8 cellular contexts compared by ENCODE assay signal in genomic region chr22:22030493-22031182, GRCh38. TPM values are rescaled to one million over a fixed set of nuclear protein-coding genes. Genes with fewer than 3 reads are reported as not detected.
DNase-seq lines count a peak whose midpoint lies in the region; ATAC-seq, FAIRE-seq and TF ChIP-seq lines count a peak whose summit lies in the region.

No MANE protein-coding gene starts in this region.

- H3K36me3 ChIP-seq in skeletal muscle tissue (ENCODE audit: control insufficient read depth in 3 of 3, insufficient read depth in 3 of 3, low read length in 3 of 3) = no peaks in the 10 kb centered on the region

- peak; percentile 60 for TF ChIP-seq CTCF in AG04450 (IDR thresholded peaks at IDR 0.05; ENCODE audit: low read depth, low read length)

- no peak for FAIRE-seq in RCC 7860 (lab: Jason Lieb, UNC)

- H3K4me3 ChIP-seq in AG04450 (ENCODE audit: low read depth, low read length) (no peak overlapping the region), skeletal muscle tissue (ENCODE audit: low read length in 3 of 3) (no peak overlapping the region)

- no peak for DNase-seq in AG04450 (ENCODE audit: low read depth, low spot score)
- peak; percentile 20 for DNase-seq in dermis blood vessel endothelial cell
- no peak for DNase-seq in SW 1271 (lab: John Stamatoyannopoulos, UW)
- DNase-seq in stimulated activated CD4-positive, alpha-beta T cell treated with anti-CD3 and anti-CD28 coated beads, Interleukin-4, amount 100 ng/mL, for 4 hours = no peak
- DNase-seq in RCC 7860 (ENCODE audit: low spot score) = no peak

- ATAC-seq in GM18907 (IDR thresholded peaks at IDR 0.05; ENCODE audit: unreplicated experiment) (peak; percentile 48), HG03439 (IDR thresholded peaks at IDR 0.05; ENCODE audit: unreplicated experiment) (peak; percentile 52)

- peaks cover 2 to 9% (median 7%) of the 10 kb centered on the region in 3 donors for H3K4me1 ChIP-seq in skeletal muscle tissue (ENCODE audit: control insufficient read depth in 3 of 3, insufficient read depth in 3 of 3, low read length in 3 of 3)

- H3K27ac ChIP-seq in AG04450 (ENCODE audit: low read depth, low read length) = no peak overlapping the region
- H3K27ac ChIP-seq in skeletal muscle tissue (ENCODE audit: low read depth, low read length) = peak overlapping the region; percentile 30

- CTCF ChIA-PET in AG04450 (lab: Charles Lee) = interaction anchor here (0.6 to 3.2 kb wide), 11 partner anchors 9 to 205 kb away, joined by 3 to 9 read pairs (median 4); no protein-coding TSS in a partner anchor

- H3K27me3 ChIP-seq in AG04450 (ENCODE audit: control insufficient read depth, insufficient read depth, low read length) (peaks cover 9% of the 10 kb centered on the region), skeletal muscle tissue (ENCODE audit: control insufficient read depth in 3 of 3, insufficient read depth in 3 of 3, low read length in 3 of 3) (peaks cover 0 to 6% (median 4%) of the 10 kb centered on the region in 3 donors)

- POLR2A ChIA-PET in AG04450 (lab: Yijun Ruan, JAX) = no interaction called here

- peak overlapping the region in 1 of 3 donors; percentile 30 for H3K9ac ChIP-seq in skeletal muscle tissue (ENCODE audit: low read depth in 1 of 3, low read length in 3 of 3)

- no peaks in the 10 kb centered on the region for H3K9me3 ChIP-seq in AG04450 (ENCODE audit: control insufficient read depth, insufficient read depth, low read length)
- H3K9me3 ChIP-seq in skeletal muscle tissue (ENCODE audit: control insufficient read depth in 3 of 3, low read length in 3 of 3) = no peaks in the 10 kb centered on the region

RNA-seq across cellular contexts. Expression of gene TOP3B, which starts 48.1 kb away (rescaled TPM):
- 10.3 and 13.2 TPM in 2 replicates for polyA plus RNA-seq in AG04450 (2011; rRNA removed)
- 15.9 and 21.4 TPM in 2 replicates for polyA minus RNA-seq in AG04450 (2011; rRNA and poly(A)+ RNA removed)
- total RNA-seq in dermis blood vessel endothelial cell (24.4 and 29.6 TPM in 2 replicates), skeletal muscle tissue (14.1 TPM)
